ENCODE assay signal across 8 cellular contexts in the genomic region with DNA sequence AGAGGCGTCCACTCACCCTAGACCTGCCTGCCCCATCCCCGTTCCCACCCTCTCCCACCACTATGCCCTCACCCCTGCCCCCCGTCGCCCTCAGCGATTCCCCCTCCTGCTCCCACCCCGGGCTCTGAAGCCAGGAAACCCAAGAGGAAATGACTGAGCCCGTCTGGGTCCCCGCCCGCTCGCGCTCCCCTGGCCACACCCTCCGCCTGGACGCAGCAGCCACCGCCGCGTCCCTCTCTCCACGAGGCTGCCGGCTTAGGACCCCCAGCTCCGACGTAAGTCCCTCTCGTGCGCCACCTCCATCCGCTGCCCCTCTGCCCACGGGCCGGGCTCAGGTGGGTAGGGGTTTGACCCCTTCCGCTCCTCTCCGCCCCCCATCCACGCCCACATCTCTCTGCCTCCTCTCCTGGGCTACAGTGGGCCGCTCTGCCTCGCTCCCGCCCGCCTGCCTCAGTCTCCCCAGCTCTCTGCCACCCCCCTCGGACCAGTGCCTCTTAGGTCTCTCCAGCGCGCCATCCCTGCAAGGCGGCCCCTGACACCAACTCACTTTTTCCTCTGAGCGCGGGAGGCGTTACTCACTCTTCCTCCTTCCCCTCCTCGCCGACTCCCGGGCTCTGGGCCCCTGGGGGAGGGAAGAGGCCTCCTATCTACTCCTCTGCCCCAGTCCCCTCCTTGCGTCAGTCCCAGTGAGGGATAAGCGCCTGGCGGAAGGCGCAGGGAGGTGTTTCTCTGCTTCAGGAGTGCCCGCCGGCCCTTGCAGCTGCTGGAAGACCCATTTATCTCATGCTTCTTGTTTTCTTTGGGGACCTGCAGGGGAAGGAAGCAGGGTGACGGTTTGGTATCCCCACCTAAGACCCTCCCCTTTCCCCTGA. TPM values are rescaled to one million over a fixed set of nuclear protein-coding genes. Genes with fewer than 3 reads are reported as not detected.
A peak's percentile ranks its signal among the peaks of the same experiment; 100 is the strongest.
DNase-seq lines count a peak whose midpoint lies in the region; ATAC-seq and TF ChIP-seq lines count a peak whose summit lies in the region.

A gene with protein sequence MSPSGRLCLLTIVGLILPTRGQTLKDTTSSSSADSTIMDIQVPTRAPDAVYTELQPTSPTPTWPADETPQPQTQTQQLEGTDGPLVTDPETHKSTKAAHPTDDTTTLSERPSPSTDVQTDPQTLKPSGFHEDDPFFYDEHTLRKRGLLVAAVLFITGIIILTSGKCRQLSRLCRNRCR (plus strand): TSS at position 201 of the 872 bp plus-strand sequence. CDS start 816 bp downstream, outside the sequence.

- H3K4me2 ChIP-seq in osteoblast (ENCODE audit: insufficient read depth, low read length): peak within 1 kb of the TSS; percentile 77

- H3K79me2 ChIP-seq in osteoblast (ENCODE audit: insufficient read depth, low read length): peaks cover 22% of the 10 kb centered on the region

- peaks cover 17% of the 10 kb centered on the region for H3K36me3 ChIP-seq in H7 (replicated peaks; ENCODE audit: control insufficient read depth, insufficient read depth, low read length)
- H3K36me3 ChIP-seq in osteoblast (ENCODE audit: insufficient read depth, low read length): peaks cover 20% of the 10 kb centered on the region
- H3K36me3 ChIP-seq in thoracic aorta: no peaks in the 10 kb centered on the region

- H3K4me1 ChIP-seq in osteoblast (ENCODE audit: insufficient read depth, low read length) (peaks cover 13% of the 10 kb centered on the region), thoracic aorta (ENCODE audit: control insufficient read depth in 1 of 2, low read depth in 2 of 2) (peaks cover 0 to 27% of the 10 kb centered on the region in 2 donors)

- peak within 1 kb of the TSS; percentile 79 for H2AFZ ChIP-seq in osteoblast (ENCODE audit: low read length)

- H3K27ac ChIP-seq in RWPE1: peak within 1 kb of the TSS; percentile 79
- peak within 1 kb of the TSS; percentile 53 for H3K27ac ChIP-seq in osteoblast (ENCODE audit: low read depth, low read length)
- peak within 1 kb of the TSS; percentile 34 to 65 for H3K27ac ChIP-seq in thoracic aorta

- no peak for ATAC-seq in thoracic aorta (ENCODE audit: insufficient number of reproducible peaks, low FRiP score, low read depth)

- H3K9me3 ChIP-seq in osteoblast (ENCODE audit: low read depth, low read length) (no peaks in the 10 kb centered on the region), thoracic aorta (no peaks in the 10 kb centered on the region)

- no peaks in the 10 kb centered on the region for H4K20me1 ChIP-seq in osteoblast (ENCODE audit: insufficient read depth, low read length)

- CTCF ChIA-PET in RWPE1 (lab: Yijun Ruan, JAX): interaction anchor here (0.5 to 1.7 kb wide), 7 partner anchors 9 to 432 kb away, joined by 3 to 8 read pairs (median 3); no protein-coding TSS in a partner anchor

- DNase-seq in AML-193 (lab: John Stamatoyannopoulos, UW) (peak; percentile 59 to 73), H7 (peak; percentile 91), RWPE1 (ENCODE audit: low spot score) (peak; percentile 75), fibroblast of the conjunctiva (ENCODE audit: low read depth) (peak; percentile 49), osteoblast (ENCODE audit: insufficient read length, low spot score, missing footprints) (peak; percentile 98), thoracic aorta (ENCODE audit: low spot score) (peak; percentile 52), NCI-H1092 treated with DMSO at 0.1 percent for 48 hours (lab: John Stamatoyannopoulos, UW) (no peak)
- peak; percentile 50 to 68 for DNase-seq in activated T-helper 1 cell treated with anti-CD3 and anti-CD28 coated beads, Interleukin-2, amount 50 U/mL, for 16 hours (ENCODE audit: low read depth in 1 of 2, low spot score in 1 of 2)

- H3K4me3 ChIP-seq in H7 (ENCODE audit: insufficient read depth, low read depth, low read length): peak within 1 kb of the TSS; percentile 85
- peak within 1 kb of the TSS; percentile 89 for H3K4me3 ChIP-seq in osteoblast (ENCODE audit: insufficient read depth, low read length)
- peak within 1 kb of the TSS; percentile 85 for H3K4me3 ChIP-seq in thoracic aorta

- H3K27me3 ChIP-seq in H7 (ENCODE audit: control insufficient read depth, insufficient read depth, low read length) (no peaks in the 10 kb centered on the region; the same call in 1 of the 2 replicates), osteoblast (ENCODE audit: insufficient read depth, low read length) (peaks cover 2% of the 10 kb centered on the region), thoracic aorta (replicated peaks; ENCODE audit: insufficient read depth) (no peaks in the 10 kb centered on the region)

- POLR2A ChIA-PET in RWPE1 (lab: Yijun Ruan, JAX; ENCODE audit: low non-redundant PET): no interaction called here

- TF ChIP-seq CTCF in RWPE1 (conservative IDR thresholded peaks at IDR 0.05; ENCODE audit: low read depth) (no peak), osteoblast (IDR thresholded peaks at IDR 0.05; ENCODE audit: extremely low read depth, low read depth, low read length) (no peak), thoracic aorta (IDR thresholded peaks at IDR 0.05) (no peak)

RNA-seq across cellular contexts. Expression of the gene that starts here (rescaled TPM):
- 101 and 115 TPM in 2 replicates for total RNA-seq in H7 (2014; rRNA removed; shearing (Covaris generic))
- total RNA-seq in osteoblast (29.0 and 32.4 TPM in 2 replicates), thoracic aorta (100 to 1,000 TPM in 1 of 2 donors, 10 to 100 TPM in 1; 65.0 to 106 TPM)
